Comparison of ENCODE assay signal across 15 cellular contexts in genomic region chr12:89345376-89345775, GRCh38. TPM values are rescaled to one million over a fixed set of nuclear protein-coding genes. Genes with fewer than 3 reads are reported as not detected.
DNase-seq lines count a peak whose midpoint lies in the region; ATAC-seq and TF ChIP-seq lines count a peak whose summit lies in the region.
"Had no signal": no experiment of that assay in that cellular context is flagged by ENCODE, and none has a peak within 500 bp of the region (broad histone marks: within the 10 kb centered on the region; RNA-seq: fewer than 3 reads in every experiment).

No MANE protein-coding gene starts in this region.

- H3K18ac ChIP-seq in IMR-90 (ENCODE audit: low read depth, low read length): no peak overlapping the region

- no peak for TF ChIP-seq CTCF in IMR-90 (conservative IDR thresholded peaks at IDR 0.05; ENCODE audit: low read depth, low read length)
- TF ChIP-seq CTCF in colonic mucosa (IDR thresholded peaks at IDR 0.05): no peak

- H3K9ac ChIP-seq in BLaER1 (peak overlapping the region; percentile 77; the same call in 1 of the 2 replicates), IMR-90 (ENCODE audit: low read depth, low read length) (no peak overlapping the region), colonic mucosa (ENCODE audit: low read depth in 2 of 2, low read length in 2 of 2) (no peak overlapping the region)

- H4K8ac ChIP-seq in IMR-90 (ENCODE audit: low read depth in 2 of 2, low read length in 2 of 2): no peak overlapping the region

- H2AK5ac ChIP-seq in IMR-90 (ENCODE audit: low read depth, low read length): no peak overlapping the region

- peaks cover 0 to 34% of the 10 kb centered on the region in 2 experiments; a peak in 3 of 4 replicates for H3K79me1 ChIP-seq in IMR-90 (ENCODE audit: low read depth in 1 of 2, low read length in 2 of 2)

- dilution Hi-C loops in IMR-90 (cut with HindIII; ENCODE audit: low sequenced_read_pairs, unreplicated experiment): no loop called here

- no peak overlapping the region for H2AK9ac ChIP-seq in IMR-90 (replicated peaks; ENCODE audit: low read depth, low read length, poor library complexity)

- H3K56ac ChIP-seq in IMR-90 (ENCODE audit: extremely low read depth, insufficient read depth, low read length): no peak overlapping the region

- H2BK20ac ChIP-seq in IMR-90 (ENCODE audit: low read depth, low read length): no peak overlapping the region

- H3K27ac ChIP-seq in BLaER1 (peak overlapping the region; percentile 81), IMR-90 (ENCODE audit: insufficient read depth, low read length) (no peak overlapping the region), colonic mucosa (peak overlapping the region; percentile 68)
- H3K27ac ChIP-seq: C4-2B had no signal

- H3K4me2 ChIP-seq in BLaER1: peak overlapping the region; percentile 95
- H3K4me2 ChIP-seq in IMR-90 (ENCODE audit: low read depth, low read length): no peak overlapping the region

- H3K4me1 ChIP-seq in BLaER1: peaks cover 73% of the 10 kb centered on the region
- peaks cover 9% of the 10 kb centered on the region for H3K4me1 ChIP-seq in IMR-90 (ENCODE audit: control insufficient read depth, insufficient read depth, low read length)
- H3K4me1 ChIP-seq in colonic mucosa: peaks cover 7% of the 10 kb centered on the region

- no CpG with 5 or more reads among the region's 3 CpGs for WGBS in IMR-90 (ENCODE audit: extremely low coverage in 2 of 2, insufficient read length in 1 of 2), 2 experiments

- peaks cover 23% of the 10 kb centered on the region for H3K36me3 Mint-ChIP-seq in natural killer cell treated with Interleukin-12 subunit alpha and Interleukin-12 subunit beta and Interleukin-15 and Interleukin-18, amount 100 ng/mL, for 72 hours

- ATAC-seq in IMR-90 (ENCODE audit: low read depth) (no peak), GM18511 (IDR thresholded peaks at IDR 0.05; ENCODE audit: unreplicated experiment) (no peak), HG03571 (IDR thresholded peaks at IDR 0.05; ENCODE audit: unreplicated experiment) (no peak), GM19351 (IDR thresholded peaks at IDR 0.05; ENCODE audit: unreplicated experiment) (no peak)
- no peak for ATAC-seq in natural killer cell treated with Interleukin-12 subunit alpha and Interleukin-12 subunit beta and Interleukin-15 and Interleukin-18, amount 100 ng/mL, for 72 hours

- H3K14ac ChIP-seq in IMR-90 (replicated peaks; ENCODE audit: low read depth, low read length): no peak overlapping the region

- H3K23ac ChIP-seq in IMR-90 (ENCODE audit: low read depth, low read length): no peak overlapping the region

- DNase-seq in IMR-90: no peak
- no peak for DNase-seq in colonic mucosa
- no peak for DNase-seq in natural killer cell treated with Interleukin-12 subunit alpha and Interleukin-12 subunit beta and Interleukin-15 and Interleukin-18, amount 100 ng/mL, for 72 hours (ENCODE audit: low spot score)
- no peak for DNase-seq in stimulated activated CD4-positive, alpha-beta T cell treated with anti-CD3 and anti-CD28 coated beads, Interleukin-4, amount 100 ng/mL, for 4 hours
- DNase-seq: activated CD8-positive, alpha-beta memory T cell treated with anti-CD3 and anti-CD28 coated beads for 24 hours; activated naive CD8-positive, alpha-beta T cell treated with anti-CD3 and anti-CD28 coated beads for 36 hours; NCI-H226; PC-3; stimulated activated naive CD4-positive, alpha-beta T cell treated with Interleukin-2 at 50 U/mL for 16 hours; T1000 had no signal

- intact Hi-C loops in IMR-90 (cut with micrococcal nuclease) (loop anchor here (5.0 kb wide), 1 partner anchor 118 kb away; no protein-coding TSS in a partner anchor), colonic mucosa (cut with DNase I) (loop anchor here (5.0 to 10.0 kb wide), 2 partner anchors 109 to 293 kb away; no protein-coding TSS in a partner anchor)

- peaks cover 19% of the 10 kb centered on the region for H4K20me1 ChIP-seq in BLaER1
- peaks cover 21% of the 10 kb centered on the region for H4K20me1 ChIP-seq in IMR-90 (ENCODE audit: insufficient read depth, low read length)

- H4K91ac ChIP-seq in IMR-90 (ENCODE audit: insufficient read depth, low read depth, low read length): no peak overlapping the region

- H3K27me3 ChIP-seq in BLaER1 (no peaks in the 10 kb centered on the region), IMR-90 (ENCODE audit: control insufficient read depth, insufficient read depth, low read length) (no peaks in the 10 kb centered on the region), colonic mucosa (no peaks in the 10 kb centered on the region)

- peak overlapping the region; percentile 86 for H3K4me3 Mint-ChIP-seq in natural killer cell treated with Interleukin-12 subunit alpha and Interleukin-12 subunit beta and Interleukin-15 and Interleukin-18, amount 100 ng/mL, for 72 hours
- H3K4me3 Mint-ChIP-seq: activated naive CD8-positive, alpha-beta T cell treated with anti-CD3 and anti-CD28 coated beads for 36 hours had no signal

- H3K9me3 ChIP-seq in BLaER1 (no peaks in the 10 kb centered on the region), IMR-90 (ENCODE audit: control insufficient read depth, insufficient read depth, low read length) (no peaks in the 10 kb centered on the region), colonic mucosa (no peaks in the 10 kb centered on the region)

- H3K4ac ChIP-seq in IMR-90 (ENCODE audit: low read depth, low read length): 0 out of 2 replicates have a peak overlapping the region, but pooled peaks have one; percentile 17

- H4K5ac ChIP-seq in IMR-90 (ENCODE audit: low read depth, low read length): no peak overlapping the region

- CTCF ChIA-PET in IMR-90 (lab: Yijun Ruan, JAX): interaction anchor here (1.5 kb wide), 1 partner anchor 117 kb away, joined by 5 read pairs; no protein-coding TSS in a partner anchor

- no peak for TF ChIP-seq RAD21 in IMR-90 (IDR thresholded peaks at IDR 0.05; ENCODE audit: low read length)

- H3K27ac Mint-ChIP-seq in natural killer cell treated with Interleukin-12 subunit alpha and Interleukin-12 subunit beta and Interleukin-15 and Interleukin-18, amount 100 ng/mL, for 72 hours: peak overlapping the region; percentile 75 to 86
- H3K27ac Mint-ChIP-seq: activated naive CD8-positive, alpha-beta T cell treated with anti-CD3 and anti-CD28 coated beads for 36 hours had no signal

- H3K9me3 Mint-ChIP-seq in natural killer cell treated with Interleukin-12 subunit alpha and Interleukin-12 subunit beta and Interleukin-15 and Interleukin-18, amount 100 ng/mL, for 72 hours: no peaks in the 10 kb centered on the region
- H3K9me3 Mint-ChIP-seq: activated naive CD8-positive, alpha-beta T cell treated with anti-CD3 and anti-CD28 coated beads for 36 hours had no signal

- no peak overlapping the region for H2BK15ac ChIP-seq in IMR-90 (ENCODE audit: low read depth, low read length)

- H3K4me3 ChIP-seq in BLaER1: peak overlapping the region; percentile 52
- no peak overlapping the region for H3K4me3 ChIP-seq in IMR-90 (ENCODE audit: insufficient read depth, low read depth, low read length)
- no peak overlapping the region for H3K4me3 ChIP-seq in colonic mucosa

- peaks cover 7% of the 10 kb centered on the region; the same call in 1 of the 2 replicates for H3K36me3 ChIP-seq in BLaER1
- peaks cover 10% of the 10 kb centered on the region for H3K36me3 ChIP-seq in IMR-90 (ENCODE audit: control insufficient read depth, insufficient read depth, low read length)
- no peaks in the 10 kb centered on the region for H3K36me3 ChIP-seq in colonic mucosa

- POLR2A ChIA-PET in IMR-90 (lab: Charles Lee; ENCODE audit: unreplicated experiment): interaction anchor here (1.0 to 2.8 kb wide), 3 partner anchors 92 to 109 kb away, joined by 3 to 16 read pairs (median 4); no protein-coding TSS in a partner anchor

- no peak overlapping the region for H2AFZ ChIP-seq in IMR-90 (replicated peaks; ENCODE audit: low read length, poor library complexity)

- TF ChIP-seq POLR2A in IMR-90 (IDR thresholded peaks at IDR 0.05; ENCODE audit: low read depth, low read length): no peak

- no peak overlapping the region for H2BK5ac ChIP-seq in IMR-90 (ENCODE audit: low read depth, low read length, poor library complexity, severe bottlenecking)

- no peak overlapping the region for H2BK120ac ChIP-seq in IMR-90 (ENCODE audit: low read depth, low read length)

- H3K4me1 Mint-ChIP-seq in natural killer cell treated with Interleukin-12 subunit alpha and Interleukin-12 subunit beta and Interleukin-15 and Interleukin-18, amount 100 ng/mL, for 72 hours (ENCODE audit: low read depth in 2 of 2): peaks cover 52 to 73% of the 10 kb centered on the region in 2 donors

- H3K27me3 Mint-ChIP-seq in natural killer cell treated with Interleukin-12 subunit alpha and Interleukin-12 subunit beta and Interleukin-15 and Interleukin-18, amount 100 ng/mL, for 72 hours: no peaks in the 10 kb centered on the region

- H3K9me1 ChIP-seq in IMR-90 (ENCODE audit: insufficient read depth, low read length): peaks cover 6% of the 10 kb centered on the region; the same call in 1 of the 2 replicates

- in situ Hi-C loops in IMR-90 (cut with MboI; ENCODE audit: low sequenced_read_pairs): no loop called here

- no TSS peak for BruUV-seq in IMR-90 (replicated peaks; lab: Mats Ljungman, UMichigan)

TF ChIP-seq in IMR-90, 13 proteins besides CTCF, POLR2A, EP300 and RAD21:
- TF ChIP-seq USF2 (IDR thresholded peaks at IDR 0.05; ENCODE audit: low read depth, low read length) (no peak), RFX5 (IDR thresholded peaks at IDR 0.05; ENCODE audit: low read depth, low read length) (no peak), MAFK (IDR thresholded peaks at IDR 0.05; ENCODE audit: low read depth, low read length) (no peak)

RNA-seq across cellular contexts. Expression of gene DUSP6, which starts 6.9 kb away (rescaled TPM):
- total RNA-seq in IMR-90 (2012; rRNA removed): 70.1 and 78.6 TPM in 2 replicates
- polyA plus RNA-seq in IMR-90 (2012; rRNA removed): 38.5 and 59.0 TPM in 2 replicates
- polyA plus RNA-seq in IMR-90 (2012; cell fraction: cytosol; rRNA removed): 16.4 and 21.0 TPM in 2 replicates
- polyA plus RNA-seq in IMR-90 (2012; cell fraction: nucleus; rRNA removed; ENCODE audit: low replicate concordance): 213 and 221 TPM in 2 replicates
- total RNA-seq in colonic mucosa: 10 to 100 TPM; 53.8 to 97.6 TPM
- 10 to 100 TPM; 49.4 to 65.9 TPM for total RNA-seq in natural killer cell treated with Interleukin-12 subunit alpha and Interleukin-12 subunit beta and Interleukin-15 and Interleukin-18, amount 100 ng/mL, for 72 hours
